1 cellular context compared by ENCODE assay signal in the genomic region with DNA sequence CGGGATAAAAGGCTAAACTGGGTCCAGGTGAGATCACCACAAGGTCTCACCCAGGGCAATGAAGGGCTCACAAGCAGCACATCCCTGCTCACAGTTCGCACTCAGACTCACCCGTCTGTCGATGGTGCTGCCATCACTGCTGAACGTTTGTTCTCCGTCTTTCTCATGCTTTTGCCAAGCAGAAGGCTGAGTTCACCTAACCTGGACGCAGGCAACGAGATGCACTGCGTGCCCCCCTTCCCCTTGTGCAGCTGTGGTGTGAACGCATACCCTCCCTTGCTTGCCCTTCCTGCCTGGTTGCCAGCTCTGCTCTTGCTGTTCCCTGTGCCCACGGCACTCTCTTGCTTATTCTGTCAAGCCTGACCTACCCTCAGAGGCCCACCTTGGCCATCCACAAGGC.
TF ChIP-seq lines count a peak whose summit lies in the region.

No MANE protein-coding gene starts in this region.

TF ChIP-seq in IMR-90, 13 proteins besides CTCF, POLR2A, EP300 and RAD21:
- TF ChIP-seq MXI1 (IDR thresholded peaks at IDR 0.05; ENCODE audit: borderline replicate concordance, low read depth, low read length) (no peak), ELK1 (IDR thresholded peaks at IDR 0.05; ENCODE audit: borderline replicate concordance, low read depth, low read length) (no peak), BHLHE40 (IDR thresholded peaks at IDR 0.05; ENCODE audit: low read depth, low read length) (no peak), MAFK (IDR thresholded peaks at IDR 0.05; ENCODE audit: low read depth, low read length) (no peak), CHD1 (IDR thresholded peaks at IDR 0.05; ENCODE audit: low read depth, low read length) (no peak), NFE2L2 (IDR thresholded peaks at IDR 0.05; ENCODE audit: low read depth, low read length) (no peak), RFX5 (IDR thresholded peaks at IDR 0.05; ENCODE audit: low read depth, low read length) (no peak), FOS (IDR thresholded peaks at IDR 0.05; ENCODE audit: low read depth, low read length) (no peak), USF2 (IDR thresholded peaks at IDR 0.05; ENCODE audit: low read depth, low read length) (no peak), CEBPB (IDR thresholded peaks at IDR 0.05; ENCODE audit: low read depth, low read length) (no peak), RCOR1 (IDR thresholded peaks at IDR 0.05; ENCODE audit: insufficient replicate concordance, low read length) (no peak)
TF ChIP-seq in IMR-90: peak in this region for 0.
